ENCODE assay signal across 23 cellular contexts in genomic region chr1:162590686-162591085, GRCh38. TPM values are rescaled to one million over a fixed set of nuclear protein-coding genes. Genes with fewer than 3 reads are reported as not detected.
DNase-seq lines count a peak whose midpoint lies in the region; ATAC-seq and TF ChIP-seq lines count a peak whose summit lies in the region.
"Had no signal": no experiment of that assay in that cellular context is flagged by ENCODE, and none has a peak within 500 bp of the region (broad histone marks: within the 10 kb centered on the region; RNA-seq: fewer than 3 reads in every experiment).

No MANE protein-coding gene starts in this region.

- no peaks in the 10 kb centered on the region for H3K9me2 ChIP-seq in GM23248 (ENCODE audit: insufficient read depth)
- H3K9me2 ChIP-seq in MM.1S (replicated peaks; ENCODE audit: insufficient read depth, low read length): no peaks in the 10 kb centered on the region

- 96 to 100% methylated on average over 2 of the region's 2 CpGs for WGBS in GM23248 (ENCODE audit: low coverage in 1 of 2, low lambda C conversion rate in 2 of 2, missing lambda C conversion rate in 2 of 2), 2 experiments
- WGBS in right lobe of liver (ENCODE audit: insufficient coverage, low coverage, low lambda C conversion rate, missing lambda C conversion rate): no CpG with 5 or more reads among the region's 2 CpGs

- intact Hi-C loops in right lobe of liver (cut with DNase I): no loop called here

- H3K9me3 Mint-ChIP-seq in immature natural killer cell (no peaks in the 10 kb centered on the region), mesothelial cell of epicardium (no peaks in the 10 kb centered on the region)
- H3K9me3 Mint-ChIP-seq: CD14-positive monocyte; CD4-positive, alpha-beta T cell; CD8-positive, alpha-beta memory T cell had no signal

- H3K27me3 Mint-ChIP-seq in immature natural killer cell (ENCODE audit: low read depth in 3 of 3) (peaks cover 0 to 5% (median 0%) of the 10 kb centered on the region in 3 donors), mesothelial cell of epicardium (ENCODE audit: low read depth) (no peaks in the 10 kb centered on the region)
- H3K27me3 Mint-ChIP-seq: CD4-positive, alpha-beta T cell; CD8-positive, alpha-beta memory T cell had no signal

- H3K27ac Mint-ChIP-seq in immature natural killer cell (peak overlapping the region in 4 of 6 donors; percentile 2 to 58 (median 46)), mesothelial cell of epicardium (no peak overlapping the region)
- H3K27ac Mint-ChIP-seq: CD4-positive, alpha-beta T cell; CD8-positive, alpha-beta memory T cell had no signal

- H3K4me2 ChIP-seq in GM23248 (ENCODE audit: unreplicated experiment) (no peak overlapping the region), MM.1S (ENCODE audit: low read depth, low read length) (peak overlapping the region; percentile 27)
- H3K4me2 ChIP-seq: A549; BLaER1 treated with 17β-estradiol and CSF1 and Interleukin-3, amounts not matched to agents 10 nM and 100 nM had no signal

- H2AFZ ChIP-seq in GM23248 (no peak overlapping the region), MM.1S (ENCODE audit: low read length) (no peak overlapping the region)

- H3K4me1 Mint-ChIP-seq in immature natural killer cell (peaks cover 0 to 13% of the 10 kb centered on the region in 2 donors), mesothelial cell of epicardium (peaks cover 5% of the 10 kb centered on the region)
- H3K4me1 Mint-ChIP-seq: CD14-positive monocyte; CD8-positive, alpha-beta memory T cell had no signal

- ATAC-seq in right lobe of liver (no peak), GM21381 (IDR thresholded peaks at IDR 0.05; ENCODE audit: unreplicated experiment) (no peak)
- ATAC-seq: A549 had no signal

- H3K9me3 ChIP-seq in GM23248 (ENCODE audit: low read depth) (no peaks in the 10 kb centered on the region), MM.1S (replicated peaks; ENCODE audit: insufficient read depth, low read length) (no peaks in the 10 kb centered on the region), right lobe of liver (no peaks in the 10 kb centered on the region)
- H3K9me3 ChIP-seq: A549; BE2C; BLaER1 treated with 17β-estradiol and CSF1 and Interleukin-3, amounts not matched to agents 10 nM and 100 nM had no signal

- DNase-seq in GM23248 (no peak), MM.1S (no peak), SK-MEL-5 (ENCODE audit: low read depth, low spot score) (peak; percentile 54), immature natural killer cell (no peak), right lobe of liver (no peak), mesothelial cell of epicardium (ENCODE audit: low spot score in 2 of 2, unreplicated experiment in 2 of 2) (no peak)
- DNase-seq: 8988T; ACHN; AML-193; BE2C; Calu3; CD4-positive, alpha-beta T cell; CD8-positive, alpha-beta memory T cell; COR-L47; DMS53; DMS79 treated with DMSO at 0.1 percent for 48 hours; GF-D8; H7; HCEC 1CT had no signal

- peaks cover 93% of the 10 kb centered on the region for H3K79me2 ChIP-seq in GM23248 (ENCODE audit: insufficient read depth)
- H3K79me2 ChIP-seq in MM.1S (ENCODE audit: low read length): peaks cover 26% of the 10 kb centered on the region; the same call in 1 of the 2 replicates

- H4K20me1 ChIP-seq in GM23248 (ENCODE audit: insufficient read depth) (no peaks in the 10 kb centered on the region), MM.1S (ENCODE audit: insufficient read depth, low read length) (no peaks in the 10 kb centered on the region)
- H4K20me1 ChIP-seq: BLaER1 treated with 17β-estradiol and CSF1 and Interleukin-3, amounts not matched to agents 10 nM and 100 nM had no signal

- TF ChIP-seq POLR2A in right lobe of liver (IDR thresholded peaks at IDR 0.05): no peak

- H3K27ac ChIP-seq in GM23248: 0 out of 2 replicates have a peak overlapping the region, but pooled peaks have one; percentile 22
- peak overlapping the region; percentile 40; the same call in 1 of the 2 replicates for H3K27ac ChIP-seq in MM.1S (ENCODE audit: low read length)
- no peak overlapping the region for H3K27ac ChIP-seq in right lobe of liver
- H3K27ac ChIP-seq: A549; BLaER1 treated with 17β-estradiol and CSF1 and Interleukin-3, amounts not matched to agents 10 nM and 100 nM had no signal

- H3K36me3 ChIP-seq in GM23248 (ENCODE audit: low read depth): peaks cover 95% of the 10 kb centered on the region
- H3K36me3 ChIP-seq in MM.1S (replicated peaks; ENCODE audit: insufficient read depth, low read length): no peaks in the 10 kb centered on the region
- H3K36me3 ChIP-seq in right lobe of liver: peaks cover 0 to 57% (median 7%) of the 10 kb centered on the region in 4 donors

- H3K4me3 Mint-ChIP-seq in immature natural killer cell (peak overlapping the region in 1 of 5 donors; percentile 21), mesothelial cell of epicardium (no peak overlapping the region)
- H3K4me3 Mint-ChIP-seq: CD14-positive monocyte; CD4-positive, alpha-beta T cell; CD8-positive, alpha-beta memory T cell had no signal

- H3K9ac ChIP-seq in GM23248 (no peak overlapping the region), MM.1S (ENCODE audit: low read length) (no peak overlapping the region)
- H3K9ac ChIP-seq: BLaER1 treated with 17β-estradiol and CSF1 and Interleukin-3, amounts not matched to agents 10 nM and 100 nM had no signal

- no peaks in the 10 kb centered on the region for H3K27me3 ChIP-seq in GM23248 (replicated peaks; ENCODE audit: insufficient read depth)
- H3K27me3 ChIP-seq in MM.1S (replicated peaks; ENCODE audit: insufficient read depth, low read length): no peaks in the 10 kb centered on the region
- H3K27me3 ChIP-seq in right lobe of liver: no peaks in the 10 kb centered on the region
- H3K27me3 ChIP-seq: BE2C; BLaER1 treated with 17β-estradiol and CSF1 and Interleukin-3, amounts not matched to agents 10 nM and 100 nM had no signal

- H3K36me3 Mint-ChIP-seq in immature natural killer cell (peaks cover 29 to 35% (median 32%) of the 10 kb centered on the region in 3 donors), mesothelial cell of epicardium (peaks cover 39% of the 10 kb centered on the region)

- H3K4me3 ChIP-seq in GM23248: no peak overlapping the region
- H3K4me3 ChIP-seq in MM.1S (ENCODE audit: low read length): no peak overlapping the region
- H3K4me3 ChIP-seq in right lobe of liver: no peak overlapping the region
- H3K4me3 ChIP-seq: A549; BLaER1 treated with 17β-estradiol and CSF1 and Interleukin-3, amounts not matched to agents 10 nM and 100 nM had no signal

- no peak for TF ChIP-seq CTCF in MM.1S (IDR thresholded peaks at IDR 0.05; ENCODE audit: low read length)
- TF ChIP-seq CTCF in right lobe of liver (IDR thresholded peaks at IDR 0.05): no peak
- no peak for TF ChIP-seq CTCF in mesothelial cell of epicardium (IDR thresholded peaks at IDR 0.05; ENCODE audit: unreplicated experiment)

- H3F3A ChIP-seq in GM23248 (ENCODE audit: insufficient read depth) (peaks cover 95% of the 10 kb centered on the region), MM.1S (ENCODE audit: insufficient read depth, low read length) (peaks cover 41% of the 10 kb centered on the region)

- in situ Hi-C loops in GM23248 (cut with MboI) (no loop called here), SK-MEL-5 (cut with HindIII; ENCODE audit: low pct_unique_long_range_greater_than_20kb, low sequenced_read_pairs) (no loop called here)

- H3K4me1 ChIP-seq in GM23248 (ENCODE audit: insufficient read depth) (peaks cover 6% of the 10 kb centered on the region; the same call in 1 of the 2 replicates), MM.1S (ENCODE audit: low read length) (peaks cover 46% of the 10 kb centered on the region), right lobe of liver (peaks cover 0 to under 1% (median 0%) of the 10 kb centered on the region in 4 donors)
- H3K4me1 ChIP-seq: A549; BE2C; BLaER1 treated with 17β-estradiol and CSF1 and Interleukin-3, amounts not matched to agents 10 nM and 100 nM had no signal

RNA-seq across cellular contexts. Expression of gene UAP1, which starts 29.2 kb away (rescaled TPM):
- total RNA-seq in GM23248 (2014; rRNA removed; shearing (Covaris generic)): 406 and 457 TPM in 2 replicates
- polyA plus RNA-seq in GM23248 (2016; fragmentation: Nextera tagmentation; extraction: Ambion mirVana) (524 and 534 TPM in 2 replicates), immature natural killer cell (10 to 100 TPM; 49.0 to 87.1 (median 57.0) TPM)
- 33.9 and 38.3 TPM in 2 replicates for total RNA-seq in SK-MEL-5 (2014; rRNA removed; shearing (Covaris generic))
- 17.7 and 28.1 TPM in 2 replicates for polyA plus RNA-seq in SK-MEL-5 (2015; cell fraction: cytosol; rRNA removed)
- 17.4 and 25.1 TPM in 2 replicates for polyA plus RNA-seq in SK-MEL-5 (2015; cell fraction: nucleus; rRNA removed)
- total RNA-seq in right lobe of liver (100 to 1,000 TPM in 1 of 6 experiments, 10 to 100 TPM in 5; 41.9 to 108 (median 51.1) TPM), mesothelial cell of epicardium (29.4 to 31.0 TPM (median 30.4 TPM) in 3 replicates)

RNA-seq across cellular contexts. Expression of gene DDR2, which starts 41.6 kb away (rescaled TPM):
- 194 and 196 TPM in 2 replicates for total RNA-seq in GM23248 (2014; rRNA removed; shearing (Covaris generic))
- polyA plus RNA-seq in GM23248 (2016; fragmentation: Nextera tagmentation; extraction: Ambion mirVana) (94.7 and 96.1 TPM in 2 replicates), immature natural killer cell (under 1 TPM in 2 of 3 donors, not detected in 1; 0.02 to 0.12 TPM)
- 31.2 and 32.8 TPM in 2 replicates for total RNA-seq in SK-MEL-5 (2014; rRNA removed; shearing (Covaris generic))
- 34.9 and 48.6 TPM in 2 replicates for polyA plus RNA-seq in SK-MEL-5 (2015; cell fraction: cytosol; rRNA removed)
- 53.8 and 55.6 TPM in 2 replicates for polyA plus RNA-seq in SK-MEL-5 (2015; cell fraction: nucleus; rRNA removed)
- total RNA-seq in right lobe of liver (1 to 10 TPM; 2.7 to 4.7 (median 3.1) TPM), mesothelial cell of epicardium (54.4 to 60.0 TPM (median 58.1 TPM) in 3 replicates)
- polyA plus RNA-seq: CD14-positive monocyte had no signal

Comparison
In these comparisons a context has a peak if more than half of its experiments do, and no peak if none do; other contexts are left out.
1. H3K27ac ChIP-seq: peak in GM23248 (single experiment) and MM.1S (single experiment); none in right lobe of liver (0 of 3).